Comparison of ENCODE assay signal across 21 cellular contexts in the genomic region with DNA sequence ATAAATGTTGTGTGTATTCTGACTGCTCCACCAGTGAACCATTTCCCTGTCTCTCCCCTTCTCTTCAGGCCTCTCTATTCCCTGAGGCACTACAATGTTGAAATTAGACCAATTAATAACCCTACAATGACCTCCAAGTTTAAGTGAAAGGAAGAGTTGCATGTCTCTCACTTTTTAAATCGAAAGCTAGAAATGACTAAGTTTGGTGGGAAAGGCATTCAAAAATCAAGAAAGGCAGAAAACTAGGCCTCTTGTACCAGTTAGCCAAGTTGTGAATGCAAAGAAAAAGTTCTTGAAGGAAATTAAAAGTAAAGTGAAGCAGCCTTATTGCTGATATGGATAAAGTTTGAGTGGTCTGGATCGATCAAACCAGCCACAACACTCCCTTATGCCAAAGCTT.
A peak's percentile ranks its signal among the peaks of the same experiment; 100 is the strongest.
DNase-seq lines count a peak whose midpoint lies in the region; ATAC-seq, FAIRE-seq and TF ChIP-seq lines count a peak whose summit lies in the region.
"Had no signal": no experiment of that assay in that cellular context is flagged by ENCODE, and none has a peak within 500 bp of the region (broad histone marks: within the 10 kb centered on the region; RNA-seq: fewer than 3 reads in every experiment).

No MANE protein-coding gene starts in this region.

- ATAC-seq in GM18511 (IDR thresholded peaks at IDR 0.05; ENCODE audit: unreplicated experiment), result peak; percentile 80
- ATAC-seq in HG03432 (IDR thresholded peaks at IDR 0.05; ENCODE audit: unreplicated experiment), result peak; percentile 71
- ATAC-seq in GM19035 (IDR thresholded peaks at IDR 0.05; ENCODE audit: unreplicated experiment), result no peak

- no peak for DNase-seq in GM19239 (ENCODE audit: insufficient read length, low spot score)
- DNase-seq in HuH-7.5 (ENCODE audit: low spot score), result no peak
- DNase-seq: ACHN; BE2C; C1 segment of cervical spinal cord; CD4-positive, CD25-positive, alpha-beta regulatory T cell; CD8-positive, alpha-beta memory T cell; COR-L47; DMS 273 treated with DMSO at 0.1 percent for 48 hours; DMS53; DND-41; EL; H9 had no signal

- no peaks in the 10 kb centered on the region for H3K4me1 ChIP-seq in HEK293 (ENCODE audit: control insufficient read depth, insufficient read depth, low read length)
- H3K4me1 ChIP-seq: BE2C had no signal

- POLR2A ChIA-PET in HEK293 (lab: Yijun Ruan, JAX), result no interaction called here

- no peaks in the 10 kb centered on the region for H3K36me3 ChIP-seq in HEK293 (ENCODE audit: control insufficient read depth in 2 of 2, insufficient read depth in 1 of 2, low read length in 2 of 2)
- H3K36me3 ChIP-seq: BE2C had no signal

- CTCF ChIA-PET in HEK293 (lab: Yijun Ruan, JAX), result interaction anchor here (0.7 kb wide), 1 partner anchor 86 kb away, joined by 3 read pairs; no protein-coding TSS in a partner anchor

- no peak for FAIRE-seq in GM19239 (lab: Jason Lieb, UNC)
- FAIRE-seq: A204.1, GM12892, H1 had no signal

- H3K27ac ChIP-seq in HEK293 (ENCODE audit: extremely low read depth, low read depth, low read length), result no peak overlapping the region
- H3K27ac ChIP-seq: KMS-11 had no signal

- no peaks in the 10 kb centered on the region for H3K9me3 ChIP-seq in HEK293 (ENCODE audit: control insufficient read depth, insufficient read depth, low read depth, low read length)
- H3K9me3 ChIP-seq: BE2C had no signal

- no peak for TF ChIP-seq CTCF in HEK293 (tag by site-specific recombination; IDR thresholded peaks at IDR 0.05)

- H3K4me3 ChIP-seq in HEK293 (ENCODE audit: low read depth, low read length), result no peak overlapping the region

TF ChIP-seq in HEK293, 187 proteins besides CTCF, POLR2A, EP300 and RAD21:
- 0 out of 2 replicates have a peak, but pooled peaks have one; percentile 22 for TF ChIP-seq PRDM1 (tag by site-specific recombination; IDR thresholded peaks at IDR 0.05)
- TF ChIP-seq GLIS2 (tag by site-specific recombination; IDR thresholded peaks at IDR 0.05), result no peak
